ENCODE assay signal across 10 cellular contexts in the genomic region with DNA sequence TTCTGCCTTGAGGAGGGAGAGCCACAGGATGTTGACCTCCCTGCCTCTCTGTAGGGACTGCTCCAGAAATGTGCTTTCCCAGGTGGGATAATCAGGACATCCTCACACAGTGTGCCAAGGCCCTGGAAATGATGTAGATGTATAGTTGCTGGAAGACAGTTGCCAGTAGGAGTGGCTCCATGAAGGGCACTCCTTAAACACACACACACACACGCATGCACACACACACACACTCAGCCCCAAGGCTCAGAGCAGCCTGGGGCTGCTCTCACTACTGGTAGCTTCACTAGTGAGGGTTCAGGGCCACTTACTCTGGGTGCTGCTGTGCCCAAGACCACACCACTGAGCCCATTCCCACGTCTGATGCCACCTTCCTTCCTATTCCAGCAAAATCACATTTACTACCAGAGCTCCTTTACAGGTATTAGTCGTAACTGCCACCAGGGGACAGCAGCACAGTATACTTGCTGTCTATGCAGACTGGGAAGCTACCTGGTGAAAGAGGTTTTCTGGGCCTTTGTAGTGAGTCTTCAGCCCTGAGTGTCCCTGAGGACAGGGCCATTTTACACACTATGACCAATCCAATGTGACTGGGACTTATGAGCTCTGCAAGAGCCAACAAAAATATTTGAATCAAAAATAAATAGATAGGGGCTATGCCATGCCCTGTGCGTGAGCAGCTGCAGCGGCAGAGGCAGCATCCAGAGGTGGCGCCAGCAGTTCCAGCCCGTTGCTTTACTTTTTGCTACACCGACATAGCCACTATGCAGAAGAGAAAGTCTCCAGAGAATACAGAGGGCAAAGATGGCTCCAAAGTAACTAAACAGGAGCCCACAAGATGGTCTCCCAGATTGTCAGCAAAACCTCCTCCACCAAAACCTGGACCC.
A peak's percentile ranks its signal among the peaks of the same experiment; 100 is the strongest.
DNase-seq lines count a peak whose midpoint lies in the region; ATAC-seq and TF ChIP-seq lines count a peak whose summit lies in the region.
"Had no signal": no experiment of that assay in that cellular context is flagged by ENCODE, and none has a peak within 500 bp of the region (broad histone marks: within the 10 kb centered on the region; RNA-seq: fewer than 3 reads in every experiment).

No MANE protein-coding gene starts in this region.

- DNase-seq in AG08395 (ENCODE audit: low spot score) = peak; percentile 9
- no peak for DNase-seq in GM13976 (ENCODE audit: low spot score)
- peak; percentile 13 for DNase-seq in RKO (ENCODE audit: low spot score)
- peak; percentile 16 for DNase-seq in fibroblast of pulmonary artery (ENCODE audit: low read depth)
- no peak for DNase-seq in NCI-H2227 treated with DMSO at 0.1 percent for 48 hours (lab: John Stamatoyannopoulos, UW)
- DNase-seq in effector CD8-positive, alpha-beta T cell (lab: John Stamatoyannopoulos, UW) = no peak
- DNase-seq: hippocampal formation; stimulated activated CD4-positive, alpha-beta T cell treated with anti-CD3 and anti-CD28 coated beads, Interleukin-12 subunit alpha, Interleukin-12 subunit beta, amount 100 ng/mL, for 4 hours had no signal

- no peak for ATAC-seq in HG02970 (IDR thresholded peaks at IDR 0.05; ENCODE audit: low FRiP score, unreplicated experiment)
- ATAC-seq in HG02840 (IDR thresholded peaks at IDR 0.05; ENCODE audit: low FRiP score, unreplicated experiment) = no peak

- peak; percentile 23 for TF ChIP-seq CTCF in GM13976 (IDR thresholded peaks at IDR 0.05; ENCODE audit: borderline replicate concordance, control extremely low read depth, extremely low read depth, insufficient read depth, missing control alignments)
- TF ChIP-seq CTCF in fibroblast of pulmonary artery (IDR thresholded peaks at IDR 0.05; ENCODE audit: low read length, missing control alignments) = peak; percentile 34

- in situ Hi-C loops in GM13976 (cut with MboI; ENCODE audit: low sequenced_read_pairs, unreplicated experiment) = no loop called here

- H3K4me3 ChIP-seq in fibroblast of pulmonary artery (replicated peaks; ENCODE audit: low read depth, low read length) = no peak overlapping the region

Comparison
In these comparisons a context has a peak if more than half of its experiments do, and no peak if none do; other contexts are left out.
1. DNase-seq: peak in AG08395 (single experiment), RKO (single experiment) and fibroblast of pulmonary artery (single experiment); none in GM13976 (single experiment), NCI-H2227 treated with DMSO at 0.1 percent for 48 hours (single experiment) and effector CD8-positive, alpha-beta T cell (single experiment).